9 cellular contexts compared by ENCODE assay signal in the genomic region with DNA sequence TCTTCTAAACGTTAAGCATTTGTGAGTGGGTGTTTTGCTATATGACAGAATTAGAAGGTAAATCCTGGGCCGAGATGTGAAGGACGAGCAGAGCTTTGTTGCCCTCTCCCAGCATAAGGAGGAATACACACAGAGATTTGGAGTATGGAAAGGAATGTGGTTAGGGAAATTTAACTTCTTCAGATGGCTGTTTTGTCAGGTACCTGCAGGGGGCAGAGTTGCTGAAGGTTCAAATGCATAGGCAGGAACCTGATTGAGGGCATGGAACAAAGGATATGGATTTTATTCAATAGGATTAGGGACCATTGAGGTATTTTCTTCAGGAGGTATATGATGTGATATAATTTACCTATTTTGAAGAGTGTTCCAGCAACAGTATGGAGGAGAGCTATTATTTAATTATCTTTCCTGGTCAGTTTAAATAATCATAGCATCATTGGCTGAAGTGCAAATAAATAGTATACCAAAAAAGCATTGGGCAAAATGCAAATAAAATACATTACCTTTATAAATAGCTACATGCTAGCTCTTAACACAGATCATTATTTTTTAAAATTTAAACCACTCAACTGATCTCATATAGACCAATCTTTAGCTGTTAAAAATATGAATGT.
DNase-seq lines count a peak whose midpoint lies in the region; ATAC-seq and TF ChIP-seq lines count a peak whose summit lies in the region.
"Had no signal": no experiment of that assay in that cellular context is flagged by ENCODE, and none has a peak within 500 bp of the region (broad histone marks: within the 10 kb centered on the region; RNA-seq: fewer than 3 reads in every experiment).

No MANE protein-coding gene starts in this region.

- H3K4me1 ChIP-seq in lower lobe of right lung: no peaks in the 10 kb centered on the region

- no peaks in the 10 kb centered on the region for H3K27me3 Mint-ChIP-seq in natural killer cell (ENCODE audit: low read depth in 2 of 2)
- peaks cover 0 to 10% of the 10 kb centered on the region in 2 donors for H3K27me3 Mint-ChIP-seq in natural killer cell treated with Interleukin-12 subunit alpha and Interleukin-12 subunit beta and Interleukin-15 and Interleukin-18, amount 100 ng/mL, for 72 hours
- H3K27me3 Mint-ChIP-seq: effector memory CD8-positive, alpha-beta T cell had no signal

- ATAC-seq in natural killer cell (no peak), HG02870 (IDR thresholded peaks at IDR 0.05; ENCODE audit: unreplicated experiment) (peak; percentile 59), lower lobe of right lung (peak in 1 of 2 donors; percentile 48), GM19324 (IDR thresholded peaks at IDR 0.05; ENCODE audit: low FRiP score, unreplicated experiment) (no peak), HG03135 (IDR thresholded peaks at IDR 0.05; ENCODE audit: unreplicated experiment) (no peak)
- ATAC-seq in natural killer cell treated with Interleukin-12 subunit alpha and Interleukin-12 subunit beta and Interleukin-15 and Interleukin-18, amount 100 ng/mL, for 72 hours: no peak
- ATAC-seq: effector memory CD8-positive, alpha-beta T cell had no signal

- TF ChIP-seq CTCF in natural killer cell (IDR thresholded peaks at IDR 0.05) (peak; percentile 22), astrocyte of the spinal cord (IDR thresholded peaks at IDR 0.05; ENCODE audit: low read depth, low read length) (peak; percentile 67), lower lobe of right lung (IDR thresholded peaks at IDR 0.05) (peak; percentile 56)

- no peaks in the 10 kb centered on the region for H3K36me3 Mint-ChIP-seq in natural killer cell
- H3K36me3 Mint-ChIP-seq in natural killer cell treated with Interleukin-12 subunit alpha and Interleukin-12 subunit beta and Interleukin-15 and Interleukin-18, amount 100 ng/mL, for 72 hours: no peaks in the 10 kb centered on the region

- intact Hi-C loops in natural killer cell (cut with micrococcal nuclease) (no loop called here), lower lobe of right lung (cut with DNase I) (no loop called here)

- no peak overlapping the region for H3K27ac Mint-ChIP-seq in natural killer cell
- H3K27ac Mint-ChIP-seq in natural killer cell treated with Interleukin-12 subunit alpha and Interleukin-12 subunit beta and Interleukin-15 and Interleukin-18, amount 100 ng/mL, for 72 hours: no peak overlapping the region
- H3K27ac Mint-ChIP-seq: effector memory CD8-positive, alpha-beta T cell had no signal

- H3K36me3 ChIP-seq in lower lobe of right lung: no peaks in the 10 kb centered on the region

- no peak overlapping the region for H3K27ac ChIP-seq in lower lobe of right lung

- H3K4me3 Mint-ChIP-seq in natural killer cell: no peak overlapping the region
- no peak overlapping the region for H3K4me3 Mint-ChIP-seq in natural killer cell treated with Interleukin-12 subunit alpha and Interleukin-12 subunit beta and Interleukin-15 and Interleukin-18, amount 100 ng/mL, for 72 hours
- H3K4me3 Mint-ChIP-seq: effector memory CD8-positive, alpha-beta T cell had no signal

- in situ Hi-C loops in astrocyte of the spinal cord (cut with HindIII; ENCODE audit: low sequenced_read_pairs): no loop called here

- H3K4me1 Mint-ChIP-seq in natural killer cell: no peaks in the 10 kb centered on the region
- no peaks in the 10 kb centered on the region for H3K4me1 Mint-ChIP-seq in natural killer cell treated with Interleukin-12 subunit alpha and Interleukin-12 subunit beta and Interleukin-15 and Interleukin-18, amount 100 ng/mL, for 72 hours (ENCODE audit: low read depth in 2 of 2)

- no peaks in the 10 kb centered on the region for H3K9me3 ChIP-seq in lower lobe of right lung

- DNase-seq in natural killer cell: no peak
- no peak for DNase-seq in natural killer cell treated with Interleukin-12 subunit alpha and Interleukin-12 subunit beta and Interleukin-15 and Interleukin-18, amount 100 ng/mL, for 72 hours (ENCODE audit: low spot score)
- peak; percentile 41 for DNase-seq in NCI-H2227 treated with DMSO at 0.1 percent for 48 hours (lab: John Stamatoyannopoulos, UW)
- no peak for DNase-seq in astrocyte of the spinal cord (ENCODE audit: low read depth, low spot score)
- DNase-seq in lower lobe of right lung: no peak

- H3K27me3 ChIP-seq in lower lobe of right lung (ENCODE audit: low read depth): no peaks in the 10 kb centered on the region

- no peak overlapping the region for H3K4me3 ChIP-seq in astrocyte of the spinal cord (ENCODE audit: low read depth, low read length)
- H3K4me3 ChIP-seq in lower lobe of right lung: no peak overlapping the region

- H3K9me3 Mint-ChIP-seq in natural killer cell: peaks cover 0 to 2% of the 10 kb centered on the region in 2 donors
- H3K9me3 Mint-ChIP-seq in natural killer cell treated with Interleukin-12 subunit alpha and Interleukin-12 subunit beta and Interleukin-15 and Interleukin-18, amount 100 ng/mL, for 72 hours: no peaks in the 10 kb centered on the region
